ENCODE assay signal across 1 cellular context in genomic region chr11:120503529-120503928, GRCh38.
A peak's percentile ranks its signal among the peaks of the same experiment; 100 is the strongest.
TF ChIP-seq lines count a peak whose summit lies in the region.

No MANE protein-coding gene starts in this region.

TF ChIP-seq in GM12878, 131 proteins besides CTCF, POLR2A, EP300 and RAD21:
- peak; percentile 13; the same call in 1 of the 2 replicates for TF ChIP-seq SPI1 (IDR thresholded peaks at IDR 0.05; ENCODE audit: borderline replicate concordance, insufficient read depth, low read depth, low read length)
